2 cellular contexts compared by ENCODE assay signal in the genomic region with DNA sequence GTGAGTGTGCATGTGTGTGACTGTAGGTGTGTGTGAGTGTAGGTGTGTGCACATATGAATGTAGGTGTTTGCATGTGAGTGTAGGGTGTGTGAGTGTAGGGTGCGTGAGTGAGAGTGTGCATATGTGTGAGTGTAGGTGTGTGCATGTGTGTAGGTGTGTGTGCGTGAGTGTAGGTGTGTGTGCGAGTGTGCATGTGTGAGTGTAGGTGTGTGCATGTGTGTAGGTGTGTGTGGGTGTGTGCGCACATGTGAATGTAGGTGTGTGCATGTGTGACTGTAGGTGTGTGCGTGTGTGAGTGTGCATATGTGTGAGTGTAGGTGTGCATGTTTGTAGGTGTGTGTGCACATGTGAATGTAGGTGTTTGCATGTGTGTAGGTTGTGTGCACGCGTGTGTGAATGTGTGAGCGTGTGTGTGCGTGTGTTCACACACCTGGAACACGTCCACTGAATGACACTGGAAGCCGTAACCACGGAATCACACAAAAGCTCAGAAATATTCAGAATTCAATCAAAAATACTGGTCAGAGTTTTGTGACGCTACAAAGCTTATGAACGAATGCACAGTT.
A peak's percentile ranks its signal among the peaks of the same experiment; 100 is the strongest.
TF ChIP-seq lines count a peak whose summit lies in the region.

No MANE protein-coding gene starts in this region.

TF ChIP-seq in GM23338, 12 proteins besides CTCF, POLR2A, EP300 and RAD21:
- TF ChIP-seq, protein P1, sequence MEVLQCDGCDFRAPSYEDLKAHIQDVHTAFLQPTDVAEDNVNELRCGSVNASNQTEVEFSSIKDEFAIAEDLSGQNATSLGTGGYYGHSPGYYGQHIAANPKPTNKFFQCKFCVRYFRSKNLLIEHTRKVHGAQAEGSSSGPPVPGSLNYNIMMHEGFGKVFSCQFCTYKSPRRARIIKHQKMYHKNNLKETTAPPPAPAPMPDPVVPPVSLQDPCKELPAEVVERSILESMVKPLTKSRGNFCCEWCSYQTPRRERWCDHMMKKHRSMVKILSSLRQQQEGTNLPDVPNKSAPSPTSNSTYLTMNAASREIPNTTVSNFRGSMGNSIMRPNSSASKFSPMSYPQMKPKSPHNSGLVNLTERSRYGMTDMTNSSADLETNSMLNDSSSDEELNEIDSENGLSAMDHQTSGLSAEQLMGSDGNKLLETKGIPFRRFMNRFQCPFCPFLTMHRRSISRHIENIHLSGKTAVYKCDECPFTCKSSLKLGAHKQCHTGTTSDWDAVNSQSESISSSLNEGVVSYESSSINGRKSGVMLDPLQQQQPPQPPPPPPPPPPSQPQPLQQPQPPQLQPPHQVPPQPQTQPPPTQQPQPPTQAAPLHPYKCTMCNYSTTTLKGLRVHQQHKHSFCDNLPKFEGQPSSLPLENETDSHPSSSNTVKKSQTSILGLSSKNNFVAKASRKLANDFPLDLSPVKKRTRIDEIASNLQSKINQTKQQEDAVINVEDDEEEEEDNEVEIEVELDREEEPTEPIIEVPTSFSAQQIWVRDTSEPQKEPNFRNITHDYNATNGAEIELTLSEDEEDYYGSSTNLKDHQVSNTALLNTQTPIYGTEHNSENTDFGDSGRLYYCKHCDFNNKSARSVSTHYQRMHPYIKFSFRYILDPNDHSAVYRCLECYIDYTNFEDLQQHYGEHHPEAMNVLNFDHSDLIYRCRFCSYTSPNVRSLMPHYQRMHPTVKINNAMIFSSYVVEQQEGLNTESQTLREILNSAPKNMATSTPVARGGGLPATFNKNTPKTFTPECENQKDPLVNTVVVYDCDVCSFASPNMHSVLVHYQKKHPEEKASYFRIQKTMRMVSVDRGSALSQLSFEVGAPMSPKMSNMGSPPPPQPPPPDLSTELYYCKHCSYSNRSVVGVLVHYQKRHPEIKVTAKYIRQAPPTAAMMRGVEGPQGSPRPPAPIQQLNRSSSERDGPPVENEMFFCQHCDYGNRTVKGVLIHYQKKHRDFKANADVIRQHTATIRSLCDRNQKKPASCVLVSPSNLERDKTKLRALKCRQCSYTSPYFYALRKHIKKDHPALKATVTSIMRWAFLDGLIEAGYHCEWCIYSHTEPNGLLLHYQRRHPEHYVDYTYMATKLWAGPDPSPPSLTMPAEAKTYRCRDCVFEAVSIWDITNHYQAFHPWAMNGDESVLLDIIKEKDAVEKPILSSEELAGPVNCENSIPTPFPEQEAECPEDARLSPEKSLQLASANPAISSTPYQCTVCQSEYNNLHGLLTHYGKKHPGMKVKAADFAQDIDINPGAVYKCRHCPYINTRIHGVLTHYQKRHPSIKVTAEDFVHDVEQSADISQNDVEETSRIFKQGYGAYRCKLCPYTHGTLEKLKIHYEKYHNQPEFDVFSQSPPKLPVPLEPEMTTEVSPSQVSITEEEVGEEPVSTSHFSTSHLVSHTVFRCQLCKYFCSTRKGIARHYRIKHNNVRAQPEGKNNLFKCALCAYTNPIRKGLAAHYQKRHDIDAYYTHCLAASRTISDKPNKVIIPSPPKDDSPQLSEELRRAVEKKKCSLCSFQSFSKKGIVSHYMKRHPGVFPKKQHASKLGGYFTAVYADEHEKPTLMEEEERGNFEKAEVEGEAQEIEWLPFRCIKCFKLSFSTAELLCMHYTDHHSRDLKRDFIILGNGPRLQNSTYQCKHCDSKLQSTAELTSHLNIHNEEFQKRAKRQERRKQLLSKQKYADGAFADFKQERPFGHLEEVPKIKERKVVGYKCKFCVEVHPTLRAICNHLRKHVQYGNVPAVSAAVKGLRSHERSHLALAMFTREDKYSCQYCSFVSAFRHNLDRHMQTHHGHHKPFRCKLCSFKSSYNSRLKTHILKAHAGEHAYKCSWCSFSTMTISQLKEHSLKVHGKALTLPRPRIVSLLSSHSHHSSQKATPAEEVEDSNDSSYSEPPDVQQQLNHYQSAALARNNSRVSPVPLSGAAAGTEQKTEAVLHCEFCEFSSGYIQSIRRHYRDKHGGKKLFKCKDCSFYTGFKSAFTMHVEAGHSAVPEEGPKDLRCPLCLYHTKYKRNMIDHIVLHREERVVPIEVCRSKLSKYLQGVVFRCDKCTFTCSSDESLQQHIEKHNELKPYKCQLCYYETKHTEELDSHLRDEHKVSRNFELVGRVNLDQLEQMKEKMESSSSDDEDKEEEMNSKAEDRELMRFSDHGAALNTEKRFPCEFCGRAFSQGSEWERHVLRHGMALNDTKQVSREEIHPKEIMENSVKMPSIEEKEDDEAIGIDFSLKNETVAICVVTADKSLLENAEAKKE (CRISPR knock-in tag; IDR thresholded peaks at IDR 0.05) = no peak

TF ChIP-seq in GM12878, 131 proteins besides CTCF, POLR2A, EP300 and RAD21:
- TF ChIP-seq TCF3 (IDR thresholded peaks at IDR 0.05; ENCODE audit: borderline replicate concordance, insufficient read depth, low read depth, low read length) (0 out of 2 replicates have a peak, but pooled peaks have one; percentile 12), MXI1 (IDR thresholded peaks at IDR 0.05; ENCODE audit: low read depth, low read length) (no peak), ESRRA (IDR thresholded peaks at IDR 0.05; ENCODE audit: low read length) (no peak), HDAC6 (IDR thresholded peaks at IDR 0.05; ENCODE audit: unreplicated experiment) (no peak), ZNF384 (IDR thresholded peaks at IDR 0.05; ENCODE audit: borderline replicate concordance, low read depth, low read length) (no peak)
- TF ChIP-seq, protein P2, sequence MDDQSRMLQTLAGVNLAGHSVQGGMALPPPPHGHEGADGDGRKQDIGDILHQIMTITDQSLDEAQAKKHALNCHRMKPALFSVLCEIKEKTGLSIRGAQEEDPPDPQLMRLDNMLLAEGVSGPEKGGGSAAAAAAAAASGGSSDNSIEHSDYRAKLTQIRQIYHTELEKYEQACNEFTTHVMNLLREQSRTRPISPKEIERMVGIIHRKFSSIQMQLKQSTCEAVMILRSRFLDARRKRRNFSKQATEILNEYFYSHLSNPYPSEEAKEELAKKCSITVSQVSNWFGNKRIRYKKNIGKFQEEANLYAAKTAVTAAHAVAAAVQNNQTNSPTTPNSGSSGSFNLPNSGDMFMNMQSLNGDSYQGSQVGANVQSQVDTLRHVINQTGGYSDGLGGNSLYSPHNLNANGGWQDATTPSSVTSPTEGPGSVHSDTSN (IDR thresholded peaks at IDR 0.05; ENCODE audit: insufficient replicate concordance, low read depth, low read length) = peak; percentile 6
- TF ChIP-seq, protein P3, sequence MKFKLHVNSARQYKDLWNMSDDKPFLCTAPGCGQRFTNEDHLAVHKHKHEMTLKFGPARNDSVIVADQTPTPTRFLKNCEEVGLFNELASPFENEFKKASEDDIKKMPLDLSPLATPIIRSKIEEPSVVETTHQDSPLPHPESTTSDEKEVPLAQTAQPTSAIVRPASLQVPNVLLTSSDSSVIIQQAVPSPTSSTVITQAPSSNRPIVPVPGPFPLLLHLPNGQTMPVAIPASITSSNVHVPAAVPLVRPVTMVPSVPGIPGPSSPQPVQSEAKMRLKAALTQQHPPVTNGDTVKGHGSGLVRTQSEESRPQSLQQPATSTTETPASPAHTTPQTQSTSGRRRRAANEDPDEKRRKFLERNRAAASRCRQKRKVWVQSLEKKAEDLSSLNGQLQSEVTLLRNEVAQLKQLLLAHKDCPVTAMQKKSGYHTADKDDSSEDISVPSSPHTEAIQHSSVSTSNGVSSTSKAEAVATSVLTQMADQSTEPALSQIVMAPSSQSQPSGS (IDR thresholded peaks at IDR 0.05; ENCODE audit: low read length) = no peak
- TF ChIP-seq, protein P4, sequence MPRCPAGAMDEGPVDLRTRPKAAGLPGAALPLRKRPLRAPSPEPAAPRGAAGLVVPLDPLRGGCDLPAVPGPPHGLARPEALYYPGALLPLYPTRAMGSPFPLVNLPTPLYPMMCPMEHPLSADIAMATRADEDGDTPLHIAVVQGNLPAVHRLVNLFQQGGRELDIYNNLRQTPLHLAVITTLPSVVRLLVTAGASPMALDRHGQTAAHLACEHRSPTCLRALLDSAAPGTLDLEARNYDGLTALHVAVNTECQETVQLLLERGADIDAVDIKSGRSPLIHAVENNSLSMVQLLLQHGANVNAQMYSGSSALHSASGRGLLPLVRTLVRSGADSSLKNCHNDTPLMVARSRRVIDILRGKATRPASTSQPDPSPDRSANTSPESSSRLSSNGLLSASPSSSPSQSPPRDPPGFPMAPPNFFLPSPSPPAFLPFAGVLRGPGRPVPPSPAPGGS (IDR thresholded peaks at IDR 0.05; ENCODE audit: borderline replicate concordance, insufficient read depth, low read depth, low read length, poor library complexity, severe bottlenecking) = peak; percentile 89
TF ChIP-seq in GM12878: peak in this region for 3.
